Comparison of ENCODE assay signal across 11 cellular contexts in the genomic region with DNA sequence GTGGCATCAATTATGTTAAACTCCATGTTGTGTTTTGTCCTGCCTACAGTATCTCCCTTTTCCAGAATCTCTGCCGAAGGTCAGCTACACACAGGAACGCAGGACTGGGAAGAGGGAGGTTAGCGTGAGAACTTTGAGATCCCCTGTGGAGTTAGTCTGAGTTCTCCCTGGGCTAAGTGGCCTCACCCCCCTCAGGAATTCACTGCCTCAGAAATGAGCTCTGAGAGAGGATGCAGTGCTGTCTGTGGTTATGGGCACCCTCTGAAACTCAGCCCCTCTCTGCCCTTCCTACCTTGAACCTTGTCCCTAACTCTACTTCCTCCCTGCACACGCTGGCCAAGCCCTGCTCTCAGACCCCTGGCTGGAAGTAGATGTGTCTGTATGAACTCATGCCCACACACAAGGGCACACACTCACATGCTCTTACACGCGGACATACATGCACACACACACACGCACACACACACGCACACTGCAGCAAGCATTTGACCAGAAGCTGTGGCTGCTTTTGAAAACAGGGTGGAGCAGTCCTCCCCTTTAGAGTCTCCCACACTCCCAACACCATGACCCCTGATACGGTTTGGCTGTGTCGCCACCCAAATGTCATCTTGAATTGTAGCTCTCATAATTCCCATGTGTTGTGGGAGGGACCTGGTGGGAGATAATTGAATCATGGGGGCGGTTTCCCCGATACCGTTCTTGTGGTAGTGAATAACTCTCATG. TPM values are rescaled to one million over a fixed set of nuclear protein-coding genes. Genes with fewer than 3 reads are reported as not detected.
A peak's percentile ranks its signal among the peaks of the same experiment; 100 is the strongest.
DNase-seq lines count a peak whose midpoint lies in the region; ATAC-seq and TF ChIP-seq lines count a peak whose summit lies in the region.
"Had no signal": no experiment of that assay in that cellular context is flagged by ENCODE, and none has a peak within 500 bp of the region (broad histone marks: within the 10 kb centered on the region; RNA-seq: fewer than 3 reads in every experiment).

No MANE protein-coding gene starts in this region.

- no peak for TF ChIP-seq CTCF in omental fat pad (IDR thresholded peaks at IDR 0.05)

- H3K27ac ChIP-seq in iPS DF 6.9 (ENCODE audit: low read length), result no peak overlapping the region

- POLR2A ChIA-PET in activated CD4-positive, alpha-beta memory T cell treated with anti-CD3 and anti-CD28 coated beads for 36 hours (lab: Charles Lee), result no interaction called here

- H3K36me3 ChIP-seq in iPS DF 6.9 (ENCODE audit: control insufficient read depth, insufficient read depth, low read length), result no peaks in the 10 kb centered on the region

- DNase-seq in cardiac septum (ENCODE audit: low spot score), result peak; percentile 38
- no peak for DNase-seq in Right ventricle myocardium inferior (ENCODE audit: missing footprints)
- peak; percentile 3 for DNase-seq in activated CD4-positive, alpha-beta memory T cell treated with anti-CD3 and anti-CD28 coated beads for 36 hours
- peak; percentile 68 for DNase-seq in iPS DF 6.9 (ENCODE audit: low read depth, low spot score)
- peak; percentile 46 for DNase-seq in ureter (ENCODE audit: low spot score)
- DNase-seq in omental fat pad (ENCODE audit: low spot score), result no peak
- DNase-seq in stimulated activated CD4-positive, alpha-beta T cell treated with anti-CD3 and anti-CD28 coated beads, Interleukin-4, amount 100 ng/mL, for 1 hour, result no peak
- DNase-seq: NCI-H748 treated with DMSO at 0.1 percent for 48 hours had no signal

- no peaks in the 10 kb centered on the region for H3K9me3 ChIP-seq in iPS DF 6.9 (ENCODE audit: control insufficient read depth, insufficient read depth, low read length)

- no peaks in the 10 kb centered on the region for H3K36me3 Mint-ChIP-seq in activated CD4-positive, alpha-beta memory T cell treated with anti-CD3 and anti-CD28 coated beads for 36 hours

- WGBS in iPS DF 6.9 (ENCODE audit: insufficient coverage, insufficient read length), result no CpG with 5 or more reads among the region's 13 CpGs

- ATAC-seq in Right ventricle myocardium inferior, result no peak
- ATAC-seq in omental fat pad (ENCODE audit: low FRiP score), result no peak
- no peak for ATAC-seq in HG03469 (IDR thresholded peaks at IDR 0.05; ENCODE audit: unreplicated experiment)

- no peak overlapping the region for H3K4me3 ChIP-seq in iPS DF 6.9 (ENCODE audit: low read length)

- H3K27ac Mint-ChIP-seq in activated CD4-positive, alpha-beta memory T cell treated with anti-CD3 and anti-CD28 coated beads for 36 hours, result no peak overlapping the region
- H3K27ac Mint-ChIP-seq: CD4-positive, alpha-beta T cell had no signal

- H3K4me1 ChIP-seq in iPS DF 6.9 (ENCODE audit: control insufficient read depth, insufficient read depth, low read length), result peaks cover 5% of the 10 kb centered on the region

- peaks cover 29% of the 10 kb centered on the region for H3K27me3 Mint-ChIP-seq in activated CD4-positive, alpha-beta memory T cell treated with anti-CD3 and anti-CD28 coated beads for 36 hours

- H3K4me1 Mint-ChIP-seq in activated CD4-positive, alpha-beta memory T cell treated with anti-CD3 and anti-CD28 coated beads for 36 hours (ENCODE audit: low read depth), result peaks cover 17% of the 10 kb centered on the region

- intact Hi-C loops in cardiac septum (cut with DNase I) (no loop called here), Right ventricle myocardium inferior (cut with DNase I) (no loop called here)
- intact Hi-C loops in activated CD4-positive, alpha-beta memory T cell treated with anti-CD3 and anti-CD28 coated beads for 36 hours (cut with micrococcal nuclease), result no loop called here

- CTCF ChIA-PET in activated CD4-positive, alpha-beta memory T cell treated with anti-CD3 and anti-CD28 coated beads for 36 hours (lab: Charles Lee), result interaction anchor here (1.9 kb wide), 1 partner anchor 51 kb away, joined by 7 read pairs; no protein-coding TSS in a partner anchor

- H3K4me3 Mint-ChIP-seq in activated CD4-positive, alpha-beta memory T cell treated with anti-CD3 and anti-CD28 coated beads for 36 hours, result no peak overlapping the region
- H3K4me3 Mint-ChIP-seq: CD4-positive, alpha-beta T cell; neural crest cell had no signal

- peaks cover 10% of the 10 kb centered on the region for H3K27me3 ChIP-seq in iPS DF 6.9 (ENCODE audit: control insufficient read depth, insufficient read depth, low read length)

- H3K9me3 Mint-ChIP-seq in activated CD4-positive, alpha-beta memory T cell treated with anti-CD3 and anti-CD28 coated beads for 36 hours, result no peaks in the 10 kb centered on the region
- H3K9me3 Mint-ChIP-seq: CD4-positive, alpha-beta T cell; neural crest cell had no signal

RNA-seq across cellular contexts. Expression of gene VIPR1, which starts 5.3 kb away (rescaled TPM):
- total RNA-seq in cardiac septum (0.89 TPM), Right ventricle myocardium inferior (2.1 TPM), ureter (72.7 TPM), omental fat pad (10 to 100 TPM in 1 of 4 donors, 1 to 10 TPM in 3; 2.9 to 73.8 (median 6.2) TPM)
- 1 to 10 TPM; 5.9 to 6.5 TPM for total RNA-seq in activated CD4-positive, alpha-beta memory T cell treated with anti-CD3 and anti-CD28 coated beads for 36 hours

Comparison
In these comparisons a context has a peak if more than half of its experiments do, and no peak if none do; other contexts are left out.
1. DNase-seq: peak in cardiac septum (single experiment), activated CD4-positive, alpha-beta memory T cell treated with anti-CD3 and anti-CD28 coated beads for 36 hours (single experiment), iPS DF 6.9 (single experiment) and ureter (single experiment); none in Right ventricle myocardium inferior (single experiment), omental fat pad (single experiment) and stimulated activated CD4-positive, alpha-beta T cell treated with anti-CD3 and anti-CD28 coated beads, Interleukin-4, amount 100 ng/mL, for 1 hour (single experiment).